ENCODE assay signal across 13 cellular contexts in the genomic region with DNA sequence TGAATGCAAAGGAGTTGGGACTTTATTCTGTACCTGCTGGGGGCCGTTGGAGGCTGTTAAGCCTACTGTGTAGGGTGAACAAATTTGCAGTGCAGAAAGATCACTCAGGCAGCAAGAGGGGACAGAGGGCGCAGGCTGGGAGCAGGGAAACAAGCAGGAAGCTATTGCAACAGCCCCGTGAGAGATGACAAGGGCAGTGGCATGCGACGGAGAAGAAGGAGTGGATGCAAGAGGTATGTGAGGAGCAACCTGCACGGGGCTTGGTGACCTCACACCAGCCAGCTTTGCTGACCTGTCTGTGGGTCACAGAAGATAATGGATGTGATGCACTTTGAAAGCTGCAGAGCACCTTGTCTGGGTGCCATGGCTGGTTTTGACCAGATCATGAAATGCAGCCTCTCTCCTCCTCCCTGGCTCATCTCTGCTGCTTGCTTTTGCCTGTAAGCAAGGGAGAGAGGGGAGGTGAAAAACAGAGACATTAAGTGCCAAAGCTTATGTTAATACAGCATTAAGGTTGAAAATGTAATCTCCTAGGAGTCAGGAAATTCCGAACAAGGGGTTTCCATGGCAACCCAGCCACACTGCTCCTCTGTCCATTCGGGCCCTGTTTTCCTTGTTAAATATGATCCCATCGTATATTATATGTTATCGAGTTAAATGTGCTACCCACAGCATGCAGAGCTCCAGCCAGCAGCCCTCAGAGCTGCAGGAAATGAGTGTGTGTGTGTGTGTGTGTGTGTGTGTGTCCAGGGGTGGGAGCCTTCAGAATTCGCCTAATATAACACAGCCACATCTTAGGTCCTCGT.
DNase-seq lines count a peak whose midpoint lies in the region; ATAC-seq and TF ChIP-seq lines count a peak whose summit lies in the region.
"Had no signal": no experiment of that assay in that cellular context is flagged by ENCODE, and none has a peak within 500 bp of the region (broad histone marks: within the 10 kb centered on the region; RNA-seq: fewer than 3 reads in every experiment).

No MANE protein-coding gene starts in this region.

- H3K9me3 Mint-ChIP-seq in chondrocyte (ENCODE audit: low read depth) (no peaks in the 10 kb centered on the region), nephron (no peaks in the 10 kb centered on the region)

- H3K27me3 Mint-ChIP-seq in chondrocyte (ENCODE audit: low read depth) (peaks cover 1% of the 10 kb centered on the region), nephron (ENCODE audit: low read depth) (peaks cover 8% of the 10 kb centered on the region)

- H3K36me3 ChIP-seq in BLaER1 (no peaks in the 10 kb centered on the region), Loucy (ENCODE audit: insufficient read depth, low read length) (no peaks in the 10 kb centered on the region), uterus (no peaks in the 10 kb centered on the region)
- H3K36me3 ChIP-seq: prostate gland had no signal

- peak overlapping the region; percentile 87 for H3K27ac Mint-ChIP-seq in chondrocyte (ENCODE audit: unreplicated experiment)
- H3K27ac Mint-ChIP-seq in nephron = peak overlapping the region; percentile 94 to 97 (median 96)
- H3K27ac Mint-ChIP-seq: T-helper 17 cell had no signal

- no peak for TF ChIP-seq CTCF in Loucy (conservative IDR thresholded peaks at IDR 0.05; ENCODE audit: low read length)
- no peak for TF ChIP-seq CTCF in chondrocyte (IDR thresholded peaks at IDR 0.05)
- TF ChIP-seq CTCF in nephron (IDR thresholded peaks at IDR 0.05; ENCODE audit: unreplicated experiment in 3 of 3) = no peak
- TF ChIP-seq CTCF in uterus (IDR thresholded peaks at IDR 0.05) = no peak

- ATAC-seq in left ventricle myocardium superior (no peak), GM18520 (IDR thresholded peaks at IDR 0.05; ENCODE audit: unreplicated experiment) (no peak)
- ATAC-seq: left colon, T-helper 17 cell had no signal

- no peak overlapping the region for H3K4me3 Mint-ChIP-seq in chondrocyte (ENCODE audit: unreplicated experiment)
- peak overlapping the region in 2 of 3 experiments; percentile 22 to 57 for H3K4me3 Mint-ChIP-seq in nephron
- H3K4me3 Mint-ChIP-seq: T-helper 17 cell had no signal

- H3K4me1 ChIP-seq in BLaER1 = peaks cover 27% of the 10 kb centered on the region
- peaks cover 39% of the 10 kb centered on the region for H3K4me1 ChIP-seq in Loucy (ENCODE audit: insufficient read depth, low read length, poor library complexity, severe bottlenecking)
- H3K4me1 ChIP-seq in uterus = peaks cover 0 to 8% of the 10 kb centered on the region in 2 donors
- H3K4me1 ChIP-seq: prostate gland had no signal

- H2AFZ ChIP-seq in Loucy (ENCODE audit: low read length) = no peak overlapping the region

- no peak for DNase-seq in chondrocyte (ENCODE audit: low spot score)
- no peak for DNase-seq in activated CD8-positive, alpha-beta memory T cell treated with anti-CD3 and anti-CD28 coated beads, Interleukin-2, amount 50 U/mL, for 4 hours
- DNase-seq in left ventricle myocardium superior = no peak
- no peak for DNase-seq in uterus
- DNase-seq: activated CD8-positive, alpha-beta memory T cell treated with anti-CD3 and anti-CD28 coated beads, Interleukin-2, amount 50 U/mL, for 48 hours; anterior cingulate cortex; left colon; T-helper 17 cell had no signal

- peaks cover 44% of the 10 kb centered on the region for H3K4me1 Mint-ChIP-seq in chondrocyte (ENCODE audit: low read depth)
- peaks cover 63% of the 10 kb centered on the region for H3K4me1 Mint-ChIP-seq in nephron

- no peaks in the 10 kb centered on the region for H4K20me1 ChIP-seq in BLaER1
- H4K20me1 ChIP-seq in Loucy (ENCODE audit: insufficient read depth, low read length, poor library complexity, severe bottlenecking) = no peaks in the 10 kb centered on the region

- no peak for TF ChIP-seq POLR2A in uterus (IDR thresholded peaks at IDR 0.05)

- H3K4me2 ChIP-seq in BLaER1 (0 out of 2 replicates have a peak overlapping the region, but pooled peaks have one; percentile 3), Loucy (ENCODE audit: low read depth, low read length, poor library complexity, severe bottlenecking) (peak overlapping the region; percentile 25)

- H3K27me3 ChIP-seq in BLaER1 = peaks cover 13% of the 10 kb centered on the region; the same call in 1 of the 2 replicates
- H3K27me3 ChIP-seq in Loucy (ENCODE audit: insufficient read depth, low read length, poor library complexity, severe bottlenecking) = no peaks in the 10 kb centered on the region
- no peaks in the 10 kb centered on the region for H3K27me3 ChIP-seq in uterus

- H3K4me3 ChIP-seq in BLaER1 (no peak overlapping the region), Loucy (ENCODE audit: low read length, poor library complexity, severe bottlenecking) (no peak overlapping the region), uterus (no peak overlapping the region)
- H3K4me3 ChIP-seq: prostate gland had no signal

- H3K9ac ChIP-seq in BLaER1 = no peak overlapping the region
- H3K9ac ChIP-seq in Loucy (ENCODE audit: low read depth, low read length, poor library complexity, severe bottlenecking) = no peak overlapping the region

- H3K36me3 Mint-ChIP-seq in chondrocyte (ENCODE audit: low read depth) (no peaks in the 10 kb centered on the region), nephron (ENCODE audit: low read depth) (no peaks in the 10 kb centered on the region)

- intact Hi-C loops in left ventricle myocardium superior (cut with micrococcal nuclease) (no loop called here), uterus (cut with DNase I; ENCODE audit: low total_unique reads) (no loop called here)

- H3K9me2 ChIP-seq in Loucy (replicated peaks; ENCODE audit: low read depth, low read length) = no peaks in the 10 kb centered on the region

- H3K27ac ChIP-seq in BLaER1 = no peak overlapping the region
- H3K27ac ChIP-seq in uterus = no peak overlapping the region
- H3K27ac ChIP-seq: prostate gland had no signal

- H3K9me3 ChIP-seq in BLaER1 (no peaks in the 10 kb centered on the region), Loucy (ENCODE audit: insufficient read depth, low read depth, low read length) (no peaks in the 10 kb centered on the region), uterus (no peaks in the 10 kb centered on the region)
- H3K9me3 ChIP-seq: prostate gland had no signal

- no peaks in the 10 kb centered on the region for H3F3A ChIP-seq in Loucy (ENCODE audit: low read depth)

- H3K79me2 ChIP-seq in Loucy (ENCODE audit: insufficient read depth, low read length) = no peaks in the 10 kb centered on the region
